10 cellular contexts compared by ENCODE assay signal in the genomic region with DNA sequence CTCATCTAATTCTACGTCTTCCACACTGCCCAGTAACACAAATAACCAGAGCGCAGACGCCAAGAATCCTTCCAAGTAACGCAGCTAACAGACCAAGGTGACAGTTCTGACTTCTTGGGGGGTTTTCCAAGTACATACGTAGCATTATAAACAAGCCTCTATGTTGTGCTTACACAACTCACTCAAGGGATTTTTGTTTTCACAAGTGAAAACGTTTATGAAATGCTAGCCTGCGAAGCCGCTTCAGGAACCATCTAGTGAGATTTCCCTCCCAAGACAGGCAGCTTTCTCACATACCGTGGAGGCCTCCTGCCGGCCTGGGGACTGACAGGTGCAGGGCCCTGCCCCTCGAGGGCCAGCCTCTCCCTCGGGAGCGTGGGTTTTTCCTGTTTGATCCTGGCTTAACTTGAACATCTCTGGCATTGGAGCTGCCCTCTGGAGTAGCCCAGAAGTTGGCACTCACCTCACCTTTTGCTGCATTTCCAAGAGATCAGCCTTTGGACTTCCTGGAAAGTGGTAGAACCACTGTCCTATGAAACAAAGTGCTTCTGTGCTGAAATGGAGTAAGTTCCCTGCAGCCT.
A peak's percentile ranks its signal among the peaks of the same experiment; 100 is the strongest.
DNase-seq lines count a peak whose midpoint lies in the region; ATAC-seq and TF ChIP-seq lines count a peak whose summit lies in the region.
"Had no signal": no experiment of that assay in that cellular context is flagged by ENCODE, and none has a peak within 500 bp of the region (broad histone marks: within the 10 kb centered on the region; RNA-seq: fewer than 3 reads in every experiment).

No MANE protein-coding gene starts in this region.

- peaks cover 4% of the 10 kb centered on the region for H3K36me3 Mint-ChIP-seq in glutamatergic neuron (ENCODE audit: unreplicated experiment)

- H3K4me3 Mint-ChIP-seq in glutamatergic neuron (ENCODE audit: unreplicated experiment), result no peak overlapping the region

- DNase-seq in myocyte (ENCODE audit: low read depth), result peak; percentile 79
- no peak for DNase-seq in glutamatergic neuron
- no peak for DNase-seq in HuH-7.5 (ENCODE audit: low spot score)
- DNase-seq in activated CD4-positive, alpha-beta T cell treated with anti-CD3 and anti-CD28 coated beads for 4 hours, result no peak
- no peak for DNase-seq in activated naive CD4-positive, alpha-beta T cell treated with Interleukin-2 at 50 U/mL for 16 hours
- DNase-seq: MV-4-11, WERI-Rb-1 had no signal

- peaks cover 51% of the 10 kb centered on the region for H3K4me1 Mint-ChIP-seq in glutamatergic neuron (ENCODE audit: low read depth, unreplicated experiment)

- H3K9me3 Mint-ChIP-seq in glutamatergic neuron (ENCODE audit: unreplicated experiment), result peaks cover 11% of the 10 kb centered on the region

- ATAC-seq in GM18867 (IDR thresholded peaks at IDR 0.05; ENCODE audit: unreplicated experiment), result peak; percentile 49
- ATAC-seq in GM21786 (IDR thresholded peaks at IDR 0.05; ENCODE audit: unreplicated experiment), result peak; percentile 46
- ATAC-seq in HG03571 (IDR thresholded peaks at IDR 0.05; ENCODE audit: unreplicated experiment), result peak; percentile 48

- no peak for TF ChIP-seq CTCF in glutamatergic neuron (IDR thresholded peaks at IDR 0.05; ENCODE audit: partially characterized antibody, unreplicated experiment)

- no peak overlapping the region for H3K27ac Mint-ChIP-seq in glutamatergic neuron (ENCODE audit: unreplicated experiment)

- H3K27me3 Mint-ChIP-seq in glutamatergic neuron (ENCODE audit: unreplicated experiment), result peaks cover 11% of the 10 kb centered on the region
